ENCODE assay signal across 8 cellular contexts in the genomic region with DNA sequence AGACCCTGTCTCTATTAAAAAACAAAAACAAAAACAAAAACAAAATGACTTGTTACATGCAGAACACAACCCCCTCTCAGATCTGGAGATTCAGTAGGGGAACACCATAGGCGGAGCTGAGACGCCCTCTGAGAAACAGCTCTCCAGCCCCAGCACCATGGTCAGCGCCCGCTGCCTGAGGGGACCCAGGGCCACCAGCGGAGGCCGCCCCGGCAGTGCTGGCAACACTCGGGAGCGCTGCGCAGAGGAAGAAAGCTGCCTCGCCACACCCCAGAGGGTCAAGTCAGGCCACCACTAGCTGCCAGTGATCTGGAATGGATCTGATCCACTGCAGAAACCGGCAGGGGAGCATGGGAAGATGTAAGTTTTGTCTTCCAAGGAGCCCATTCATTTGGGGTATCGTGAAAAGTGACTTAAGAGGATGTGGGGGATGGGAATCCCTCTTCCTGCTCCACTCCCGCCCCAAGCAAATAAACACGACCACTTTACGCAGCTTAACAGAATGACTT. TPM values are rescaled to one million over a fixed set of nuclear protein-coding genes. Genes with fewer than 3 reads are reported as not detected.
DNase-seq lines count a peak whose midpoint lies in the region; TF ChIP-seq lines count a peak whose summit lies in the region.

No MANE protein-coding gene starts in this region.

- H3K4me1 ChIP-seq in HEK293 (ENCODE audit: control insufficient read depth, insufficient read depth, low read length) (no peaks in the 10 kb centered on the region), esophagus squamous epithelium (peaks cover 19 to 43% (median 21%) of the 10 kb centered on the region in 3 donors)

- H3K27me3 ChIP-seq in esophagus squamous epithelium: peaks cover 37 to 100% (median 45%) of the 10 kb centered on the region in 4 donors

- no peaks in the 10 kb centered on the region for H3K9me3 ChIP-seq in HEK293 (ENCODE audit: control insufficient read depth, insufficient read depth, low read depth, low read length)
- no peaks in the 10 kb centered on the region for H3K9me3 ChIP-seq in esophagus squamous epithelium

- no peak for TF ChIP-seq CTCF in HEK293 (tag by site-specific recombination; IDR thresholded peaks at IDR 0.05)
- peak; percentile 14 for TF ChIP-seq CTCF in retinal pigment epithelial cell (conservative IDR thresholded peaks at IDR 0.05; ENCODE audit: low read depth, low read length)
- no peak for TF ChIP-seq CTCF in esophagus squamous epithelium (IDR thresholded peaks at IDR 0.05)

- no peaks in the 10 kb centered on the region for H3K36me3 ChIP-seq in HEK293 (ENCODE audit: control insufficient read depth in 2 of 2, insufficient read depth in 1 of 2, low read length in 2 of 2)
- no peaks in the 10 kb centered on the region for H3K36me3 ChIP-seq in esophagus squamous epithelium

- peak; percentile 46 for DNase-seq in activated CD8-positive, alpha-beta memory T cell treated with anti-CD3 and anti-CD28 coated beads, Interleukin-2, amount 50 U/mL, for 4 hours
- DNase-seq in globus pallidus (ENCODE audit: low spot score) (peak; percentile 23), retinal pigment epithelial cell (ENCODE audit: low read depth) (no peak), NCI-H1105 treated with DMSO at 0.1 percent for 48 hours (lab: John Stamatoyannopoulos, UW) (no peak), A172 (ENCODE audit: low spot score) (no peak), NCI-H146 (lab: John Stamatoyannopoulos, UW) (no peak), esophagus squamous epithelium (lab: John Stamatoyannopoulos, UW) (no peak)

- intact Hi-C loops in esophagus squamous epithelium (cut with DNase I): no loop called here

- H3K4me3 ChIP-seq in HEK293 (ENCODE audit: low read depth, low read length): no peak overlapping the region
- H3K4me3 ChIP-seq in retinal pigment epithelial cell (ENCODE audit: low read length): no peak overlapping the region
- H3K4me3 ChIP-seq in esophagus squamous epithelium: peak overlapping the region in 1 of 4 donors; percentile 44

- no peak for TF ChIP-seq POLR2A in esophagus squamous epithelium (IDR thresholded peaks at IDR 0.05)

- WGBS in esophagus squamous epithelium, 2 donors: 2 to 3% methylated on average over 5 to 7 of the region's 16 CpGs

- H3K27ac ChIP-seq in HEK293 (ENCODE audit: extremely low read depth, low read depth, low read length): no peak overlapping the region
- no peak overlapping the region for H3K27ac ChIP-seq in esophagus squamous epithelium

- POLR2A ChIA-PET in HEK293 (lab: Yijun Ruan, JAX): interaction anchor here (1.0 to 1.5 kb wide), 2 partner anchors 20 to 128 kb away, joined by 3 read pairs; no protein-coding TSS in a partner anchor

- CTCF ChIA-PET in HEK293 (lab: Yijun Ruan, JAX): interaction anchor here (0.6 to 0.9 kb wide), 4 partner anchors 10 to 260 kb away, joined by 3 to 4 read pairs (median 4); no protein-coding TSS in a partner anchor

TF ChIP-seq in HEK293, 187 proteins besides CTCF, POLR2A, EP300 and RAD21:
- TF ChIP-seq HOXC10 (CRISPR knock-in tag; IDR thresholded peaks at IDR 0.05): 0 out of 2 replicates have a peak, but pooled peaks have one; percentile 35
- TF ChIP-seq, protein P1, sequence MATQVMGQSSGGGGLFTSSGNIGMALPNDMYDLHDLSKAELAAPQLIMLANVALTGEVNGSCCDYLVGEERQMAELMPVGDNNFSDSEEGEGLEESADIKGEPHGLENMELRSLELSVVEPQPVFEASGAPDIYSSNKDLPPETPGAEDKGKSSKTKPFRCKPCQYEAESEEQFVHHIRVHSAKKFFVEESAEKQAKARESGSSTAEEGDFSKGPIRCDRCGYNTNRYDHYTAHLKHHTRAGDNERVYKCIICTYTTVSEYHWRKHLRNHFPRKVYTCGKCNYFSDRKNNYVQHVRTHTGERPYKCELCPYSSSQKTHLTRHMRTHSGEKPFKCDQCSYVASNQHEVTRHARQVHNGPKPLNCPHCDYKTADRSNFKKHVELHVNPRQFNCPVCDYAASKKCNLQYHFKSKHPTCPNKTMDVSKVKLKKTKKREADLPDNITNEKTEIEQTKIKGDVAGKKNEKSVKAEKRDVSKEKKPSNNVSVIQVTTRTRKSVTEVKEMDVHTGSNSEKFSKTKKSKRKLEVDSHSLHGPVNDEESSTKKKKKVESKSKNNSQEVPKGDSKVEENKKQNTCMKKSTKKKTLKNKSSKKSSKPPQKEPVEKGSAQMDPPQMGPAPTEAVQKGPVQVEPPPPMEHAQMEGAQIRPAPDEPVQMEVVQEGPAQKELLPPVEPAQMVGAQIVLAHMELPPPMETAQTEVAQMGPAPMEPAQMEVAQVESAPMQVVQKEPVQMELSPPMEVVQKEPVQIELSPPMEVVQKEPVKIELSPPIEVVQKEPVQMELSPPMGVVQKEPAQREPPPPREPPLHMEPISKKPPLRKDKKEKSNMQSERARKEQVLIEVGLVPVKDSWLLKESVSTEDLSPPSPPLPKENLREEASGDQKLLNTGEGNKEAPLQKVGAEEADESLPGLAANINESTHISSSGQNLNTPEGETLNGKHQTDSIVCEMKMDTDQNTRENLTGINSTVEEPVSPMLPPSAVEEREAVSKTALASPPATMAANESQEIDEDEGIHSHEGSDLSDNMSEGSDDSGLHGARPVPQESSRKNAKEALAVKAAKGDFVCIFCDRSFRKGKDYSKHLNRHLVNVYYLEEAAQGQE (tag by site-specific recombination; IDR thresholded peaks at IDR 0.05): peak; percentile 99
- no peak for TF ChIP-seq ZNF37A (tag by site-specific recombination; IDR thresholded peaks at IDR 0.05)

RNA-seq across cellular contexts. Expression of a gene that starts 3.1 kb away (rescaled TPM):
- total RNA-seq in A172 (2014; rRNA removed; shearing (Covaris generic)): not detected in 2 replicates
- total RNA-seq in esophagus squamous epithelium: under 1 TPM in 3 of 4 donors, not detected in 1; 0.19 to 0.75 (median 0.26) TPM

Comparison
In these comparisons a context has a peak if more than half of its experiments do, and no peak if none do; other contexts are left out.
1. DNase-seq: peak in activated CD8-positive, alpha-beta memory T cell treated with anti-CD3 and anti-CD28 coated beads, Interleukin-2, amount 50 U/mL, for 4 hours (single experiment) and globus pallidus (single experiment); none in retinal pigment epithelial cell (single experiment), NCI-H1105 treated with DMSO at 0.1 percent for 48 hours (single experiment), A172 (single experiment), NCI-H146 (single experiment) and esophagus squamous epithelium (single experiment).